22 cellular contexts compared by ENCODE assay signal in the genomic region with DNA sequence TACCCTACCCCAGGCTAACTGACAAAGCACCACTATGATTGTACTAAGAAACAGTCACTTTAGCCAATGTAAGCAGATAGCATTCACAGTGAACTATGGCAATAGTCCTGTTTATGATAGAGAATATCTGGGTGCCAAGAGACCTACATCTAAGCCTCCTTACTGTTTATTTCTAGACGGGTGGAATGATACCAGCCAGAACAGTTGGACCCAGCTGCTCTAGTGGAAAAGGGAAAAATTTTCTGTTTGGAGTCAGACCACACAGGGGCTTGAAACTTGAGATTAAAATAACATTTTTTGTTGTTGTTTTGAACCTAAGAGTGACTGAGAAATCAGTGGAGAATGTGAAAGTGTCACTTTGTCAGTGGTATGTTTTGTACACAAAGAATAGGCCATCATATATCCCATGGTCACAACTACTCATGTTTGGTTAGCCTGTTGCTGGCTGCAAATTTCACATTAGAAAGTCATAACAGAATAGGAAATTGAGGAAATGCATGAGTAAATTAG.
"Had no signal": no experiment of that assay in that cellular context is flagged by ENCODE, and none has a peak within 500 bp of the region (broad histone marks: within the 10 kb centered on the region; RNA-seq: fewer than 3 reads in every experiment).

No MANE protein-coding gene starts in this region.

- H3K27me3 ChIP-seq: ascending aorta, tibial artery had no signal

- H3K4me3 Mint-ChIP-seq: activated B cell treated with CpG ODN at 0.5 μM for 24 hours; activated CD4-positive, alpha-beta T cell treated with anti-CD3 and anti-CD28 coated beads for 36 hours; activated T-cell treated with anti-CD3 and anti-CD28 coated beads, Interleukin-2, amount 50 U/mL, for 24 hours; activated T-helper 17 cell treated with anti-CD3 and anti-CD28 coated beads, Interleukin-2, amount 50 U/mL, for 72 hours; dendritic cell treated with granulocyte-macrophage colony-stimulating factor and Interleukin-4, amounts not matched to agents 40 ng/mL and 50 ng/mL, for 4 days; immature natural killer cell; stimulated activated effector memory CD8-positive, alpha-beta T cell treated with anti-CD3 and anti-CD28 coated beads, Interleukin-12 subunit alpha, Interleukin-12 subunit beta, amount 100 ng/mL, for 72 hours; stimulated activated naive CD8-positive, alpha-beta T cell treated with anti-CD3 and anti-CD28 coated beads, Interleukin-15, amount 100 ng/mL, for 72 hours; T-helper 1 cell treated with Interleukin-12 subunit alpha and Interleukin-12 subunit beta and Interleukin-4 antibody, amounts not matched to agents 30 μg/mL and 1 μg/mL, for 36 hours had no signal

- H3K27ac ChIP-seq: ascending aorta, left lung, parathyroid adenoma, tibial artery had no signal

- H3K36me3 Mint-ChIP-seq: activated naive CD4-positive, alpha-beta T cell treated with anti-CD3 and anti-CD28 coated beads, Interleukin-2, amount 50 U/mL, for 72 hours; immature natural killer cell; stimulated activated effector memory CD8-positive, alpha-beta T cell treated with anti-CD3 and anti-CD28 coated beads, Interleukin-12 subunit alpha, Interleukin-12 subunit beta, amount 100 ng/mL, for 72 hours had no signal

- H3K79me2 ChIP-seq: parathyroid adenoma had no signal

- H2AFZ ChIP-seq: parathyroid adenoma had no signal

- H3K27me3 Mint-ChIP-seq: activated B cell treated with CpG ODN at 0.5 μM for 24 hours; activated CD4-positive, alpha-beta T cell treated with anti-CD3 and anti-CD28 coated beads for 36 hours; activated T-helper 17 cell treated with anti-CD3 and anti-CD28 coated beads, Interleukin-2, amount 50 U/mL, for 72 hours; dendritic cell treated with granulocyte-macrophage colony-stimulating factor and Interleukin-4, amounts not matched to agents 40 ng/mL and 50 ng/mL, for 4 days; stimulated activated naive CD8-positive, alpha-beta T cell treated with anti-CD3 and anti-CD28 coated beads, Interleukin-15, amount 100 ng/mL, for 72 hours had no signal

- H3K9me3 ChIP-seq: ascending aorta, left lung, tibial artery had no signal

- H3K27ac Mint-ChIP-seq: activated B cell treated with CpG ODN at 0.5 μM for 24 hours; activated CD4-positive, alpha-beta T cell treated with anti-CD3 and anti-CD28 coated beads for 36 hours; activated naive CD4-positive, alpha-beta T cell treated with anti-CD3 and anti-CD28 coated beads, Interleukin-2, amount 50 U/mL, for 72 hours; activated T-cell treated with anti-CD3 and anti-CD28 coated beads, Interleukin-2, amount 50 U/mL, for 24 hours; activated T-helper 17 cell treated with anti-CD3 and anti-CD28 coated beads, Interleukin-2, amount 50 U/mL, for 72 hours; dendritic cell treated with granulocyte-macrophage colony-stimulating factor and Interleukin-4, amounts not matched to agents 40 ng/mL and 50 ng/mL, for 4 days; immature natural killer cell; stimulated activated effector memory CD8-positive, alpha-beta T cell treated with anti-CD3 and anti-CD28 coated beads, Interleukin-12 subunit alpha, Interleukin-12 subunit beta, amount 100 ng/mL, for 72 hours; stimulated activated naive CD8-positive, alpha-beta T cell treated with anti-CD3 and anti-CD28 coated beads, Interleukin-15, amount 100 ng/mL, for 72 hours; T-helper 1 cell treated with Interleukin-12 subunit alpha and Interleukin-12 subunit beta and Interleukin-4 antibody, amounts not matched to agents 30 μg/mL and 1 μg/mL, for 36 hours had no signal

- H3K4me1 ChIP-seq: ascending aorta, left lung, parathyroid adenoma, tibial artery had no signal

- H3K4me3 ChIP-seq: ascending aorta, left lung, tibial artery had no signal

- ATAC-seq: activated CD4-positive, alpha-beta T cell treated with anti-CD3 and anti-CD28 coated beads for 36 hours; activated naive CD4-positive, alpha-beta T cell treated with anti-CD3 and anti-CD28 coated beads, Interleukin-2, amount 50 U/mL, for 72 hours; activated T-helper 17 cell treated with anti-CD3 and anti-CD28 coated beads, Interleukin-2, amount 50 U/mL, for 72 hours; left lung; right cardiac atrium; stimulated activated effector memory CD8-positive, alpha-beta T cell treated with anti-CD3 and anti-CD28 coated beads, Interleukin-12 subunit alpha, Interleukin-12 subunit beta, amount 100 ng/mL, for 72 hours; stimulated activated naive CD8-positive, alpha-beta T cell treated with anti-CD3 and anti-CD28 coated beads, Interleukin-15, amount 100 ng/mL, for 72 hours had no signal

- DNase-seq: activated B cell treated with CpG ODN at 0.5 μM for 24 hours; activated CD4-positive, alpha-beta T cell treated with anti-CD3 and anti-CD28 coated beads for 36 hours; activated CD4-positive, alpha-beta T cell treated with anti-CD3 and anti-CD28 coated beads, Interleukin-2, amount 50 U/mL, for 4 hours; activated CD8-positive, alpha-beta memory T cell treated with anti-CD3 and anti-CD28 coated beads for 24 hours; activated CD8-positive, alpha-beta memory T cell treated with anti-CD3 and anti-CD28 coated beads, Interleukin-2, amount 50 U/mL, for 4 hours; activated T-cell treated with anti-CD3 and anti-CD28 coated beads, Interleukin-2, amount 50 U/mL, for 24 hours; effector CD4-positive, alpha-beta T cell; foreskin melanocyte; immature natural killer cell; left lung; nucleus accumbens; right cardiac atrium; stimulated activated CD4-positive, alpha-beta T cell treated with anti-CD3 and anti-CD28 coated beads, Interleukin-2, amount 100 ng/mL, for 24 hours; stimulated activated naive CD8-positive, alpha-beta T cell treated with anti-CD3 and anti-CD28 coated beads, Interleukin-15, amount 100 ng/mL, for 72 hours; tibial artery had no signal

- H3K9me3 Mint-ChIP-seq: activated T-cell treated with anti-CD3 and anti-CD28 coated beads, Interleukin-2, amount 50 U/mL, for 24 hours; stimulated activated naive CD8-positive, alpha-beta T cell treated with anti-CD3 and anti-CD28 coated beads, Interleukin-15, amount 100 ng/mL, for 72 hours; T-helper 1 cell treated with Interleukin-12 subunit alpha and Interleukin-12 subunit beta and Interleukin-4 antibody, amounts not matched to agents 30 μg/mL and 1 μg/mL, for 36 hours had no signal

- H3K36me3 ChIP-seq: ascending aorta, left lung, tibial artery had no signal

- H3K4me1 Mint-ChIP-seq: activated B cell treated with CpG ODN at 0.5 μM for 24 hours; activated CD4-positive, alpha-beta T cell treated with anti-CD3 and anti-CD28 coated beads for 36 hours; activated T-helper 17 cell treated with anti-CD3 and anti-CD28 coated beads, Interleukin-2, amount 50 U/mL, for 72 hours; immature natural killer cell; stimulated activated effector memory CD8-positive, alpha-beta T cell treated with anti-CD3 and anti-CD28 coated beads, Interleukin-12 subunit alpha, Interleukin-12 subunit beta, amount 100 ng/mL, for 72 hours; stimulated activated naive CD8-positive, alpha-beta T cell treated with anti-CD3 and anti-CD28 coated beads, Interleukin-15, amount 100 ng/mL, for 72 hours had no signal
